ENCODE assay signal across 34 cellular contexts in the genomic region with DNA sequence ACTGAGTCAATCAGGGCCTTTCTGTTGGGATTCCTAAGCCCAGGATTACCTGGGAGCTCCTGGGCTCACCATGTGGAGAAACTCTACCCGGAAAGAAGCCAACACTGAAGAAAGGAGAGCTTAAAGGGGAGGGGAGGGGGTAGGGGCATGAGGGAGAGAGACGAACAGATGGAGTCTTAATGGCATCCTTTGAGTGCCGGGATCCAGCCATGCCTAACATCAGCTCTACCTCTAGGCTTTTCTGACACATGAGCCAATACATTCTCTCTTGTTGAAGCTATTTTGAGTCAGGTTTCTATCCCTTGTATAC.
"Had no signal": no experiment of that assay in that cellular context is flagged by ENCODE, and none has a peak within 500 bp of the region (broad histone marks: within the 10 kb centered on the region; RNA-seq: fewer than 3 reads in every experiment).

No MANE protein-coding gene starts in this region.

- H3K27me3 Mint-ChIP-seq: activated CD4-positive, alpha-beta T cell treated with anti-CD3 and anti-CD28 coated beads for 36 hours; activated CD4-positive, alpha-beta T cell treated with anti-CD3 and anti-CD28 coated beads, Interleukin-2, amount 10 ng/mL, durations not matched to agents 7 days and 5 days; activated naive CD8-positive, alpha-beta T cell; activated naive CD8-positive, alpha-beta T cell treated with anti-CD3 and anti-CD28 coated beads, Interleukin-2, amount 50 U/mL, for 24 hours; activated T-cell treated with anti-CD3 and anti-CD28 coated beads, Interleukin-2, amount 50 U/mL, for 24 hours; central memory CD8-positive, alpha-beta T cell had no signal

- H3K4me3 Mint-ChIP-seq: activated CD4-positive, alpha-beta T cell treated with anti-CD3 and anti-CD28 coated beads for 36 hours; activated CD4-positive, alpha-beta T cell treated with anti-CD3 and anti-CD28 coated beads, Interleukin-2, amount 10 ng/mL, durations not matched to agents 7 days and 5 days; activated CD8-positive, alpha-beta T cell treated with anti-CD3 and anti-CD28 coated beads, Interleukin-2, amount 10 ng/mL, durations not matched to agents 7 days and 5 days; activated naive CD4-positive, alpha-beta T cell treated with anti-CD3 and anti-CD28 coated beads for 36 hours; activated naive CD8-positive, alpha-beta T cell; activated naive CD8-positive, alpha-beta T cell treated with anti-CD3 and anti-CD28 coated beads, Interleukin-2, amount 50 U/mL, for 24 hours; activated T-cell treated with anti-CD3 and anti-CD28 coated beads, Interleukin-2, amount 50 U/mL, for 24 hours; central memory CD8-positive, alpha-beta T cell; T-helper 1 cell treated with Interleukin-12 subunit alpha and Interleukin-12 subunit beta and Interleukin-4 antibody, amounts not matched to agents 30 μg/mL and 1 μg/mL, for 36 hours; T-helper 2 cell treated with Interferon-gamma antibody and Interleukin-4, amounts not matched to agents 5 μg/mL and 100 μg/mL, for 36 hours; WTC11 had no signal

- H3K9me3 Mint-ChIP-seq: activated CD4-positive, alpha-beta T cell treated with anti-CD3 and anti-CD28 coated beads, Interleukin-2, amount 10 ng/mL, durations not matched to agents 7 days and 5 days; activated naive CD4-positive, alpha-beta T cell treated with anti-CD3 and anti-CD28 coated beads for 36 hours; activated naive CD8-positive, alpha-beta T cell treated with anti-CD3 and anti-CD28 coated beads, Interleukin-2, amount 50 U/mL, for 24 hours; activated T-cell treated with anti-CD3 and anti-CD28 coated beads, Interleukin-2, amount 50 U/mL, for 24 hours; central memory CD8-positive, alpha-beta T cell; T-helper 1 cell treated with Interleukin-12 subunit alpha and Interleukin-12 subunit beta and Interleukin-4 antibody, amounts not matched to agents 30 μg/mL and 1 μg/mL, for 36 hours; T-helper 2 cell treated with Interferon-gamma antibody and Interleukin-4, amounts not matched to agents 5 μg/mL and 100 μg/mL, for 36 hours; WTC11 had no signal

- DNase-seq: activated CD4-positive, alpha-beta T cell treated with anti-CD3 and anti-CD28 coated beads for 36 hours; activated CD4-positive, alpha-beta T cell treated with anti-CD3 and anti-CD28 coated beads, Interleukin-2, amount 10 ng/mL, durations not matched to agents 7 days and 5 days; activated CD4-positive, alpha-beta T cell treated with anti-CD3 and anti-CD28 coated beads, Interleukin-2, amount 50 U/mL, for 48 hours; activated CD8-positive, alpha-beta T cell treated with anti-CD3 and anti-CD28 coated beads, Interleukin-2, amount 10 ng/mL, durations not matched to agents 7 days and 5 days; activated gamma-delta T cell treated with Interleukin-2 at 50 U/mL for 16 hours; activated naive CD4-positive, alpha-beta T cell treated with anti-CD3 and anti-CD28 coated beads for 36 hours; activated naive CD8-positive, alpha-beta T cell treated with anti-CD3 and anti-CD28 coated beads, Interleukin-2, amount 50 U/mL, for 24 hours; activated T-cell treated with anti-CD3 and anti-CD28 coated beads, Interleukin-2, amount 50 U/mL, for 24 hours; amniotic stem cell; aorta; brain microvascular endothelial cell; Kasumi-1; KG1; MG63; NCI-H1048; NCI-H1105 treated with DMSO at 0.1 percent for 48 hours; NCI-H1436; NCI-H1694; NCI-H1930; NCI-H2081 treated with DMSO at 0.1 percent for 48 hours; NCI-H510A; NCI-H69; NK-92 treated with Interleukin-12 subunit alpha and Interleukin-12 subunit beta, amount 100 ng/mL, for 24 hours; PC-3; Peyer's patch; RPMI8226; SHP77 treated with DMSO at 0.1 percent for 48 hours; SK-N-SH had no signal

- H3K4me3 ChIP-seq: MG63, Peyer's patch, SJSA1 had no signal

- H3K4me1 Mint-ChIP-seq: central memory CD8-positive, alpha-beta T cell had no signal

- H3K36me3 ChIP-seq: brain microvascular endothelial cell, MG63, Peyer's patch, SJSA1 had no signal

- H3K27ac ChIP-seq: brain microvascular endothelial cell, Peyer's patch, SJSA1 had no signal

- H3K27ac Mint-ChIP-seq: activated CD4-positive, alpha-beta T cell treated with anti-CD3 and anti-CD28 coated beads for 36 hours; activated CD4-positive, alpha-beta T cell treated with anti-CD3 and anti-CD28 coated beads, Interleukin-2, amount 10 ng/mL, durations not matched to agents 7 days and 5 days; activated CD8-positive, alpha-beta T cell treated with anti-CD3 and anti-CD28 coated beads, Interleukin-2, amount 10 ng/mL, durations not matched to agents 7 days and 5 days; activated naive CD4-positive, alpha-beta T cell treated with anti-CD3 and anti-CD28 coated beads for 36 hours; activated naive CD8-positive, alpha-beta T cell; activated naive CD8-positive, alpha-beta T cell treated with anti-CD3 and anti-CD28 coated beads, Interleukin-2, amount 50 U/mL, for 24 hours; activated T-cell treated with anti-CD3 and anti-CD28 coated beads, Interleukin-2, amount 50 U/mL, for 24 hours; T-helper 1 cell treated with Interleukin-12 subunit alpha and Interleukin-12 subunit beta and Interleukin-4 antibody, amounts not matched to agents 30 μg/mL and 1 μg/mL, for 36 hours; T-helper 2 cell treated with Interferon-gamma antibody and Interleukin-4, amounts not matched to agents 5 μg/mL and 100 μg/mL, for 36 hours; WTC11 had no signal

- H3K9me3 ChIP-seq: MG63, Peyer's patch, SJSA1, SK-N-SH had no signal

- H3K27me3 ChIP-seq: brain microvascular endothelial cell, MG63, Peyer's patch, SJSA1 had no signal

- H3K36me3 Mint-ChIP-seq: WTC11 had no signal
